In genomic region chr3:13627681-13628080, GRCh38 we compare ENCODE assay signal across 35 cellular contexts.
"Had no signal": no experiment of that assay in that cellular context is flagged by ENCODE, and none has a peak within 500 bp of the region (broad histone marks: within the 10 kb centered on the region; RNA-seq: fewer than 3 reads in every experiment).

No MANE protein-coding gene starts in this region.

- H3K4me1 ChIP-seq: Peyer's patch had no signal

- H3K27ac ChIP-seq: brain microvascular endothelial cell, Peyer's patch, VCaP had no signal

- H3K4me3 ChIP-seq: K562, Peyer's patch had no signal

- H3K4me1 Mint-ChIP-seq: activated B cell treated with CpG ODN at 0.5 μM for 24 hours; activated CD4-positive, alpha-beta memory T cell treated with anti-CD3 and anti-CD28 coated beads, Interleukin-2, amount 10 ng/mL, durations not matched to agents 7 days and 5 days; activated CD8-positive, alpha-beta memory T cell treated with anti-CD3 and anti-CD28 coated beads, Interleukin-2, amount 10 ng/mL, durations not matched to agents 7 days and 5 days; activated naive CD4-positive, alpha-beta T cell treated with anti-CD3 and anti-CD28 coated beads, Interleukin-2, amount 10 ng/mL, durations not matched to agents 7 days and 5 days; activated naive CD8-positive, alpha-beta T cell treated with anti-CD3 and anti-CD28 coated beads, Interleukin-2, amount 50 U/mL, for 24 hours; central memory CD8-positive, alpha-beta T cell had no signal

- H3K9me3 Mint-ChIP-seq: activated B cell treated with CpG ODN at 0.5 μM for 24 hours; activated CD4-positive, alpha-beta memory T cell treated with anti-CD3 and anti-CD28 coated beads, Interleukin-2, amount 10 ng/mL, durations not matched to agents 7 days and 5 days; activated naive CD4-positive, alpha-beta T cell treated with anti-CD3 and anti-CD28 coated beads, Interleukin-2, amount 10 ng/mL, durations not matched to agents 7 days and 5 days; activated naive CD8-positive, alpha-beta T cell treated with anti-CD3 and anti-CD28 coated beads, Interleukin-2, amount 50 U/mL, for 24 hours; central memory CD8-positive, alpha-beta T cell had no signal

- H3K27me3 Mint-ChIP-seq: activated B cell treated with CpG ODN at 0.5 μM for 24 hours; activated CD4-positive, alpha-beta memory T cell treated with anti-CD3 and anti-CD28 coated beads, Interleukin-2, amount 10 ng/mL, durations not matched to agents 7 days and 5 days; activated CD8-positive, alpha-beta memory T cell treated with anti-CD3 and anti-CD28 coated beads, Interleukin-2, amount 10 ng/mL, durations not matched to agents 7 days and 5 days; activated naive CD4-positive, alpha-beta T cell treated with anti-CD3 and anti-CD28 coated beads, Interleukin-2, amount 10 ng/mL, durations not matched to agents 7 days and 5 days; activated naive CD8-positive, alpha-beta T cell; activated naive CD8-positive, alpha-beta T cell treated with anti-CD3 and anti-CD28 coated beads, Interleukin-2, amount 50 U/mL, for 24 hours had no signal

- H3K4me3 Mint-ChIP-seq: activated B cell treated with CpG ODN at 0.5 μM for 24 hours; activated CD4-positive, alpha-beta memory T cell treated with anti-CD3 and anti-CD28 coated beads, Interleukin-2, amount 10 ng/mL, durations not matched to agents 7 days and 5 days; activated CD8-positive, alpha-beta memory T cell treated with anti-CD3 and anti-CD28 coated beads, Interleukin-2, amount 10 ng/mL, durations not matched to agents 7 days and 5 days; activated naive CD4-positive, alpha-beta T cell treated with anti-CD3 and anti-CD28 coated beads, Interleukin-2, amount 10 ng/mL, durations not matched to agents 7 days and 5 days; activated naive CD8-positive, alpha-beta T cell; activated naive CD8-positive, alpha-beta T cell treated with anti-CD3 and anti-CD28 coated beads, Interleukin-2, amount 50 U/mL, for 24 hours; central memory CD8-positive, alpha-beta T cell had no signal

- H3K9me3 ChIP-seq: Peyer's patch had no signal

- H3K27me3 ChIP-seq: brain microvascular endothelial cell, Peyer's patch had no signal

- H3K36me3 ChIP-seq: brain microvascular endothelial cell, Peyer's patch had no signal

- DNase-seq: activated B cell treated with CpG ODN at 0.5 μM for 24 hours; activated CD4-positive, alpha-beta memory T cell treated with anti-CD3 and anti-CD28 coated beads, Interleukin-2, amount 10 ng/mL, durations not matched to agents 7 days and 5 days; activated CD4-positive, alpha-beta T cell treated with anti-CD3 and anti-CD28 coated beads for 4 hours; activated CD4-positive, CD25-positive, alpha-beta regulatory T cell treated with anti-CD3 and anti-CD28 coated beads, Interleukin-2, amount 50 U/mL, for 72 hours; activated CD8-positive, alpha-beta memory T cell treated with anti-CD3 and anti-CD28 coated beads for 24 hours; activated CD8-positive, alpha-beta memory T cell treated with anti-CD3 and anti-CD28 coated beads, Interleukin-2, amount 10 ng/mL, durations not matched to agents 7 days and 5 days; activated CD8-positive, alpha-beta memory T cell treated with anti-CD3 and anti-CD28 coated beads, Interleukin-2, amount 50 U/mL, for 48 hours; activated effector memory CD4-positive, alpha-beta T cell treated with Interleukin-2 at 50 U/mL for 16 hours; activated naive CD4-positive, alpha-beta T cell treated with anti-CD3 and anti-CD28 coated beads, Interleukin-2, amount 10 ng/mL, durations not matched to agents 7 days and 5 days; activated naive CD8-positive, alpha-beta T cell treated with anti-CD3 and anti-CD28 coated beads, Interleukin-2, amount 50 U/mL, for 24 hours; activated T-cell treated with anti-CD3 and anti-CD28 coated beads, Interleukin-2, amount 50 U/mL, for 48 hours; amniotic stem cell; brain microvascular endothelial cell; NCI-H1092 treated with DMSO at 0.1 percent for 48 hours; NCI-H1417; NCI-H146; NCI-H187; NCI-H2029 treated with DMSO at 0.1 percent for 48 hours; NCI-H2107; NCI-H2171; NCI-H510A; NCI-H526 treated with DMSO at 0.1 percent for 48 hours; NCI-H82; NK-92 treated with Interleukin-12 subunit alpha and Interleukin-12 subunit beta, amount 100 ng/mL, for 24 hours; PC-3; Peyer's patch; Right ventricle myocardium superior; SW 1271; T-helper 1 cell; T-helper 2 cell; T-helper 9 cell had no signal

- ATAC-seq: activated CD8-positive, alpha-beta memory T cell treated with anti-CD3 and anti-CD28 coated beads, Interleukin-2, amount 10 ng/mL, durations not matched to agents 7 days and 5 days; activated naive CD8-positive, alpha-beta T cell treated with anti-CD3 and anti-CD28 coated beads, Interleukin-2, amount 50 U/mL, for 24 hours; K562; PC-3 had no signal

- H3K27ac Mint-ChIP-seq: activated B cell treated with CpG ODN at 0.5 μM for 24 hours; activated CD4-positive, alpha-beta memory T cell treated with anti-CD3 and anti-CD28 coated beads, Interleukin-2, amount 10 ng/mL, durations not matched to agents 7 days and 5 days; activated CD8-positive, alpha-beta memory T cell treated with anti-CD3 and anti-CD28 coated beads, Interleukin-2, amount 10 ng/mL, durations not matched to agents 7 days and 5 days; activated naive CD4-positive, alpha-beta T cell treated with anti-CD3 and anti-CD28 coated beads, Interleukin-2, amount 10 ng/mL, durations not matched to agents 7 days and 5 days; activated naive CD8-positive, alpha-beta T cell; activated naive CD8-positive, alpha-beta T cell treated with anti-CD3 and anti-CD28 coated beads, Interleukin-2, amount 50 U/mL, for 24 hours had no signal

- FAIRE-seq: K562 had no signal

- H3K36me3 Mint-ChIP-seq: activated CD8-positive, alpha-beta memory T cell treated with anti-CD3 and anti-CD28 coated beads, Interleukin-2, amount 10 ng/mL, durations not matched to agents 7 days and 5 days; activated naive CD4-positive, alpha-beta T cell treated with anti-CD3 and anti-CD28 coated beads, Interleukin-2, amount 10 ng/mL, durations not matched to agents 7 days and 5 days; activated naive CD8-positive, alpha-beta T cell had no signal
